In genomic region chr2:9102861-9103662, GRCh38 we compare ENCODE assay signal across 13 cellular contexts.
DNase-seq lines count a peak whose midpoint lies in the region; ATAC-seq and TF ChIP-seq lines count a peak whose summit lies in the region.
"Had no signal": no experiment of that assay in that cellular context is flagged by ENCODE, and none has a peak within 500 bp of the region (broad histone marks: within the 10 kb centered on the region; RNA-seq: fewer than 3 reads in every experiment).

No MANE protein-coding gene starts in this region.

- no peaks in the 10 kb centered on the region for H3K36me3 Mint-ChIP-seq in brain

- H3K4me3 Mint-ChIP-seq in brain, result peak overlapping the region in 1 of 5 experiments; percentile 29
- H3K4me3 Mint-ChIP-seq: HFFc6 had no signal

- no peaks in the 10 kb centered on the region for H3K4me1 ChIP-seq in suprapubic skin
- peaks cover 8 to 15% of the 10 kb centered on the region in 2 donors for H3K4me1 ChIP-seq in left lung
- no peaks in the 10 kb centered on the region for H3K4me1 ChIP-seq in adrenal gland (replicated peaks in 1 of 2)

- DNase-seq in NCI-H510A treated with DMSO at 0.1 percent for 48 hours (lab: John Stamatoyannopoulos, UW), result peak; percentile 43
- DNase-seq in NCI-H510A (lab: John Stamatoyannopoulos, UW), result no peak
- peak in 1 of 2 donors; percentile 73 for DNase-seq in left colon
- DNase-seq in suprapubic skin (ENCODE audit: low spot score in 2 of 2), result peak in 1 of 2 donors; percentile 73
- no peak for DNase-seq in activated CD4-positive, CD25-positive, alpha-beta regulatory T cell treated with anti-CD3 and anti-CD28 coated beads, Interleukin-2, amount 50 U/mL, for 72 hours
- no peak for DNase-seq in left lung
- DNase-seq in adrenal gland, result no peak
- DNase-seq: activated CD4-positive, CD25-positive, alpha-beta regulatory T cell; HFFc6; NCI-H187 treated with DMSO at 0.1 percent for 48 hours; stimulated activated CD4-positive, alpha-beta T cell treated with anti-CD3 and anti-CD28 coated beads, Interleukin-4, amount 100 ng/mL, for 24 hours had no signal

- peaks cover 0 to 4% (median 0%) of the 10 kb centered on the region in 5 experiments for H3K9me3 Mint-ChIP-seq in brain
- H3K9me3 Mint-ChIP-seq: activated T-helper 2 cell treated with anti-CD3 and anti-CD28 coated beads, Interferon-gamma antibody, Interleukin-2, Interleukin-4, amounts not matched to agents 10 μg/mL and 5 μg/mL and 100 μg/mL, durations not matched to agents 14 hours and 24 hours and 36 hours; HFFc6 had no signal

- no peaks in the 10 kb centered on the region for H3K9me3 ChIP-seq in suprapubic skin
- H3K9me3 ChIP-seq in left lung, result no peaks in the 10 kb centered on the region
- no peaks in the 10 kb centered on the region for H3K9me3 ChIP-seq in adrenal gland (replicated peaks in 1 of 3)

- H3K36me3 ChIP-seq in suprapubic skin (no peaks in the 10 kb centered on the region), left lung (no peaks in the 10 kb centered on the region), adrenal gland (replicated peaks in 1 of 2) (no peaks in the 10 kb centered on the region)

- TF ChIP-seq CTCF in brain (conservative IDR thresholded peaks at IDR 0.05), result no peak
- no peak for TF ChIP-seq CTCF in suprapubic skin (IDR thresholded peaks at IDR 0.05)
- no peak for TF ChIP-seq CTCF in left lung (IDR thresholded peaks at IDR 0.05)
- TF ChIP-seq CTCF in adrenal gland (IDR thresholded peaks at IDR 0.05), result no peak

- H3K27me3 ChIP-seq in suprapubic skin, result no peaks in the 10 kb centered on the region
- H3K27me3 ChIP-seq in left lung, result no peaks in the 10 kb centered on the region
- no peaks in the 10 kb centered on the region for H3K27me3 ChIP-seq in adrenal gland

- H3K4me1 Mint-ChIP-seq in brain, result peaks cover 68% of the 10 kb centered on the region

- whole genome bisulfite sequencing in suprapubic skin, result 58% methylated on average over 21 of the region's 21 CpGs
- 85 to 87% (median 87%) methylated on average over 21 of the region's 21 CpGs for WGBS in adrenal gland, 4 donors

- H3K27ac ChIP-seq in suprapubic skin (peak overlapping the region; percentile 50), left lung (no peak overlapping the region), adrenal gland (no peak overlapping the region)

- TF ChIP-seq POLR2A in suprapubic skin (IDR thresholded peaks at IDR 0.05), result no peak
- TF ChIP-seq POLR2A in adrenal gland (IDR thresholded peaks at IDR 0.05), result no peak

- no peak for TF ChIP-seq EP300 in suprapubic skin (IDR thresholded peaks at IDR 0.05)

- intact Hi-C loops in left colon (cut with DNase I, micrococcal nuclease), result no loop called here
- intact Hi-C loops in left lung (cut with DNase I), result no loop called here
- intact Hi-C loops in adrenal gland (cut with DNase I), result no loop called here

- H3K4me3 ChIP-seq in suprapubic skin (no peak overlapping the region), left lung (no peak overlapping the region), adrenal gland (no peak overlapping the region)

- ATAC-seq in left colon (peak; percentile 24), left lung (no peak)

- peaks cover 9% of the 10 kb centered on the region for H3K27me3 Mint-ChIP-seq in brain

- H3K27ac Mint-ChIP-seq in brain, result peak overlapping the region in 4 of 5 experiments; percentile 10 to 67 (median 55)
- H3K27ac Mint-ChIP-seq: activated T-helper 2 cell treated with anti-CD3 and anti-CD28 coated beads, Interferon-gamma antibody, Interleukin-2, Interleukin-4, amounts not matched to agents 10 μg/mL and 5 μg/mL and 100 μg/mL, durations not matched to agents 14 hours and 24 hours and 36 hours; HFFc6 had no signal
